8 cellular contexts compared by ENCODE assay signal in the genomic region with DNA sequence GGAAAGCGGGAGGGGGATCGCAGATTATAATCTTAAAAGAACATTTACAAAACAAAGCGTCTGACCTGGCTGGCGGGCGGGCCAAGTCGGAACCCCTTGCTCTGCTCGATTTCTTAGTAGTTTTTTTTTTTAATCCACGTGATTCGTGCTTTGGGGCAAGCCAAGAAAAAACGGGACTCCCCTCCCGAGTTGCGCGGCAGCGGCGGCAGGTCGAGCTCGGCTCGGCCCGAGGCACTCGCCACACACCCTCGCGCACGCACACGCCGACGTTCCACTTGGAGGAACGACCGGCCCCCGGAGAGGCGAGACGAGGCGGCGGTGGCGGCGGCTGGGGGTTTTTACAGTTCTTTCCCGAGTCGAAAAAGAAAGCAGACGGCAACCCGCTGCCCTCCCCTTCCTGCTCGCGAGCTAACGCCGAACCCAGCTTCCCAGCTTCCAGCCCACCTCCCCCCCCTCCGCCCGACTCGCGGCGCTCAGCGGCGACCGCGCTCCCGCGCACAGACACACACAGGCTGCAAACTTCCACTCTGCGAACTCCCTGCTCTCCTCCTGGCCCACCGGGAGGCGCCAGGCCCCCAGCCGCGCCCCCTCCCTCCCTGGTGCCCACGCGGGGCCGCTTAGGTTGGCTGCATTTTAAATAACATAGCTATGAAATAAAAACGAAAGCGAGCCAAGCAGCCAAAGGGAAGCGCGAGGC. TPM values are rescaled to one million over a fixed set of nuclear protein-coding genes. Genes with fewer than 3 reads are reported as not detected.
DNase-seq lines count a peak whose midpoint lies in the region; ATAC-seq and TF ChIP-seq lines count a peak whose summit lies in the region.

No MANE protein-coding gene starts in this region.

- H3K4me1 Mint-ChIP-seq in CD14-positive monocyte: peaks cover 43% of the 10 kb centered on the region
- H3K4me1 Mint-ChIP-seq in effector memory CD8-positive, alpha-beta T cell (ENCODE audit: low read depth in 2 of 2): peaks cover 30 to 34% of the 10 kb centered on the region in 2 donors

- no peak for TF ChIP-seq CTCF in CD14-positive monocyte (IDR thresholded peaks at IDR 0.05)
- no peak for TF ChIP-seq CTCF in thoracic aorta (IDR thresholded peaks at IDR 0.05)

- H3K9me3 Mint-ChIP-seq in CD14-positive monocyte: peaks cover 0 to 33% (median 16%) of the 10 kb centered on the region in 7 donors
- no peaks in the 10 kb centered on the region for H3K9me3 Mint-ChIP-seq in effector memory CD8-positive, alpha-beta T cell

- H3K27me3 Mint-ChIP-seq in CD14-positive monocyte (ENCODE audit: low read depth in 3 of 3): peaks cover 1 to 68% (median 14%) of the 10 kb centered on the region in 3 donors
- H3K27me3 Mint-ChIP-seq in effector memory CD8-positive, alpha-beta T cell: no peaks in the 10 kb centered on the region

- peak overlapping the region; percentile 75 to 89 (median 83) for H3K27ac Mint-ChIP-seq in CD14-positive monocyte
- H3K27ac Mint-ChIP-seq in effector memory CD8-positive, alpha-beta T cell: peak overlapping the region; percentile 86 to 92

- H3K27me3 ChIP-seq in mucosa of stomach (ENCODE audit: control insufficient read depth, insufficient read depth, low read length) (no peaks in the 10 kb centered on the region), thoracic aorta (replicated peaks; ENCODE audit: insufficient read depth) (no peaks in the 10 kb centered on the region)

- no peaks in the 10 kb centered on the region for H3K9me3 ChIP-seq in mucosa of stomach (ENCODE audit: control insufficient read depth, low read length)
- no peaks in the 10 kb centered on the region for H3K9me3 ChIP-seq in thoracic aorta

- H3K9ac ChIP-seq in mucosa of stomach (ENCODE audit: low read length): peak overlapping the region; percentile 61

- intact Hi-C loops in CD14-positive monocyte (cut with micrococcal nuclease): loop anchor here (5.0 kb wide), 3 partner anchors 51 to 84 kb away; no protein-coding TSS in a partner anchor

- peaks cover 19% of the 10 kb centered on the region for H3K4me1 ChIP-seq in mucosa of stomach (ENCODE audit: control insufficient read depth, insufficient read depth, low read length)
- peaks cover 4 to 22% of the 10 kb centered on the region in 2 donors for H3K4me1 ChIP-seq in thoracic aorta (ENCODE audit: control insufficient read depth in 1 of 2, low read depth in 2 of 2)

- no peaks in the 10 kb centered on the region for H3K36me3 ChIP-seq in mucosa of stomach (ENCODE audit: control insufficient read depth, insufficient read depth, low read length)
- no peaks in the 10 kb centered on the region for H3K36me3 ChIP-seq in thoracic aorta

- H3K36me3 Mint-ChIP-seq in CD14-positive monocyte: peaks cover 4% of the 10 kb centered on the region in 2 donors
- H3K36me3 Mint-ChIP-seq in effector memory CD8-positive, alpha-beta T cell (ENCODE audit: insufficient read depth): peaks cover 46% of the 10 kb centered on the region

- peak overlapping the region; percentile 68 to 86 for H3K27ac ChIP-seq in thoracic aorta

- peak; percentile 36 for ATAC-seq in effector memory CD8-positive, alpha-beta T cell (replicated peaks)
- ATAC-seq in thoracic aorta (ENCODE audit: insufficient number of reproducible peaks, low FRiP score, low read depth) (no peak), GM18517 (IDR thresholded peaks at IDR 0.05; ENCODE audit: unreplicated experiment) (no peak), GM21381 (IDR thresholded peaks at IDR 0.05; ENCODE audit: unreplicated experiment) (no peak)

- H3K4me3 ChIP-seq in Jurkat, Clone E6-1 (ENCODE audit: low read length): peak overlapping the region; percentile 60
- H3K4me3 ChIP-seq in mucosa of stomach (ENCODE audit: low read length) (peak overlapping the region; percentile 19), thoracic aorta (peak overlapping the region; percentile 80)

- peak overlapping the region; percentile 84 to 94 for H3K4me3 Mint-ChIP-seq in CD14-positive monocyte
- peak overlapping the region; percentile 92 to 94 for H3K4me3 Mint-ChIP-seq in effector memory CD8-positive, alpha-beta T cell

- DNase-seq in CD14-positive monocyte (ENCODE audit: low spot score): no peak
- no peak for DNase-seq in Jurkat, Clone E6-1 (ENCODE audit: low read depth, low spot score)
- peak; percentile 60 to 68 for DNase-seq in activated CD4-positive, alpha-beta T cell treated with anti-CD3 and anti-CD28 coated beads, Interleukin-2, amount 50 U/mL, for 4 hours
- peak; percentile 57 to 66 (median 60) for DNase-seq in effector memory CD8-positive, alpha-beta T cell
- no peak for DNase-seq in thoracic aorta (ENCODE audit: low spot score)

RNA-seq across cellular contexts. Expression of a gene that starts 1.2 kb away (rescaled TPM):
- 1 to 10 TPM; 1.1 to 2.6 TPM for polyA plus RNA-seq in CD14-positive monocyte
- polyA plus RNA-seq in Jurkat, Clone E6-1 (2012; ENCODE audit: insufficient read depth, insufficient read length): 30.6 TPM
- total RNA-seq in thoracic aorta: 10 to 100 TPM; 28.6 to 30.7 TPM

Comparison
In these comparisons a context has a peak if more than half of its experiments do, and no peak if none do; other contexts are left out.
1. DNase-seq: peak in activated CD4-positive, alpha-beta T cell treated with anti-CD3 and anti-CD28 coated beads, Interleukin-2, amount 50 U/mL, for 4 hours (2 of 2) and effector memory CD8-positive, alpha-beta T cell (3 of 3); none in CD14-positive monocyte (single experiment), Jurkat, Clone E6-1 (single experiment) and thoracic aorta (single experiment).
2. H3K4me3 ChIP-seq: peak in every context shown above with its lines; median percentile 80 in thoracic aorta; 60 in Jurkat, Clone E6-1; 19 in mucosa of stomach.